ENCODE assay signal across 18 cellular contexts in the genomic region with DNA sequence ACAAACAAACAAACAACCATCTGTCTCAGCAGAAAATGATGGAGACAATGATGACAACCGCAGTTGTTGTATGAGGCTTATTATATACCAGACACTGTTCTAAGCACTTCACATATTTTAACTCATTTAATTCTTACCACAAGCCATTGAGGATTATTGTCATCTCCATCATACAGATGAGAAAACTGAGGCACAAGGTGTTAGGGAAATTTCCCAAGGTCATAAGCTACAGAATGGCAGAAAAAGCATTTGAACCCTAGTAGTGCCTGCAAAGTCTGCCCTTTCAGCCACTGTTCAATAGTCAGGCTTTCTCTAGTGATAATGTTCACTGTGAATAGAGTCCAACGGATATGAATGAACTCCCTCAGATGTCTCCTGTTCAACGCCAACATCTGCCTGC.
DNase-seq lines count a peak whose midpoint lies in the region; ATAC-seq and TF ChIP-seq lines count a peak whose summit lies in the region.
"Had no signal": no experiment of that assay in that cellular context is flagged by ENCODE, and none has a peak within 500 bp of the region (broad histone marks: within the 10 kb centered on the region; RNA-seq: fewer than 3 reads in every experiment).

No MANE protein-coding gene starts in this region.

- peaks cover 22% of the 10 kb centered on the region for H3K27me3 Mint-ChIP-seq in T-helper 17 cell
- peaks cover 21 to 29% of the 10 kb centered on the region in 2 donors for H3K27me3 Mint-ChIP-seq in stimulated activated naive B cell treated with anti-CD40 and anti-IgM and Interleukin-4, amounts not matched to agents 10 μg/mL and 1 μg/mL and 100 μg/mL, for 72 hours

- H4K8ac ChIP-seq in IMR-90 (ENCODE audit: low read depth in 2 of 2, low read length in 2 of 2), result no peak overlapping the region
- no peak overlapping the region for H4K8ac ChIP-seq in mesenchymal stem cell (ENCODE audit: low read length)

- H3K56ac ChIP-seq in IMR-90 (ENCODE audit: extremely low read depth, insufficient read depth, low read length), result no peak overlapping the region

- H3K36me3 ChIP-seq in IMR-90 (ENCODE audit: control insufficient read depth, insufficient read depth, low read length) (no peaks in the 10 kb centered on the region), mesenchymal stem cell (ENCODE audit: control insufficient read depth in 1 of 2, insufficient read depth in 2 of 2, low read depth in 1 of 2, low read length in 2 of 2) (no peaks in the 10 kb centered on the region)
- H3K36me3 ChIP-seq: BLaER1 treated with 17β-estradiol and CSF1 and Interleukin-3, amounts not matched to agents 10 nM and 100 nM had no signal

- H3K27ac ChIP-seq in IMR-90 (ENCODE audit: insufficient read depth, low read length) (no peak overlapping the region), mesenchymal stem cell (ENCODE audit: low read length, poor library complexity, severe bottlenecking) (no peak overlapping the region)
- H3K27ac ChIP-seq: BLaER1 treated with 17β-estradiol and CSF1 and Interleukin-3, amounts not matched to agents 10 nM and 100 nM; C4-2B had no signal

- H3K18ac ChIP-seq in IMR-90 (ENCODE audit: low read depth, low read length), result no peak overlapping the region
- no peak overlapping the region for H3K18ac ChIP-seq in mesenchymal stem cell (ENCODE audit: low read depth in 1 of 2, low read length in 2 of 2)

- no peak for TF ChIP-seq CTCF in IMR-90 (conservative IDR thresholded peaks at IDR 0.05; ENCODE audit: low read depth, low read length)

- H3K9ac ChIP-seq in IMR-90 (ENCODE audit: low read depth, low read length) (no peak overlapping the region), mesenchymal stem cell (ENCODE audit: low read length) (no peak overlapping the region)
- H3K9ac ChIP-seq: BLaER1 treated with 17β-estradiol and CSF1 and Interleukin-3, amounts not matched to agents 10 nM and 100 nM had no signal

- peak overlapping the region; percentile 39 for H3K27ac Mint-ChIP-seq in T-helper 17 cell
- peak overlapping the region; percentile 6 for H3K27ac Mint-ChIP-seq in stimulated activated naive B cell treated with anti-CD40 and anti-IgM and Interleukin-4, amounts not matched to agents 10 μg/mL and 1 μg/mL and 100 μg/mL, for 72 hours
- H3K27ac Mint-ChIP-seq: CD4-positive, alpha-beta T cell; CD8-positive, alpha-beta T cell had no signal

- no peak overlapping the region for H3K4me2 ChIP-seq in IMR-90 (ENCODE audit: low read depth, low read length)
- no peak overlapping the region for H3K4me2 ChIP-seq in mesenchymal stem cell (ENCODE audit: low read length, poor library complexity, severe bottlenecking)

- H3K36me3 Mint-ChIP-seq in T-helper 17 cell (ENCODE audit: low read depth), result peaks cover 4% of the 10 kb centered on the region
- H3K36me3 Mint-ChIP-seq in stimulated activated naive B cell treated with anti-CD40 and anti-IgM and Interleukin-4, amounts not matched to agents 10 μg/mL and 1 μg/mL and 100 μg/mL, for 72 hours, result no peaks in the 10 kb centered on the region
- H3K36me3 Mint-ChIP-seq: CD8-positive, alpha-beta T cell had no signal

- H3K4me1 ChIP-seq in IMR-90 (ENCODE audit: control insufficient read depth, insufficient read depth, low read length) (peaks cover 3% of the 10 kb centered on the region), mesenchymal stem cell (ENCODE audit: control insufficient read depth, insufficient read depth, low read depth, low read length) (peaks cover 3% of the 10 kb centered on the region)

- no CpG with 5 or more reads among the region's 3 CpGs for WGBS in IMR-90 (ENCODE audit: extremely low coverage in 2 of 2, insufficient read length in 1 of 2), 2 experiments
- WGBS in mesenchymal stem cell, result 97% methylated on average over 2 of the region's 3 CpGs

- H2BK5ac ChIP-seq in IMR-90 (ENCODE audit: low read depth, low read length, poor library complexity, severe bottlenecking) (no peak overlapping the region), mesenchymal stem cell (ENCODE audit: low read depth, low read length, poor library complexity, severe bottlenecking) (no peak overlapping the region)

- dilution Hi-C loops in IMR-90 (cut with HindIII; ENCODE audit: low sequenced_read_pairs, unreplicated experiment), result no loop called here

- H4K91ac ChIP-seq in IMR-90 (ENCODE audit: insufficient read depth, low read depth, low read length) (0 out of 2 replicates have a peak overlapping the region, but pooled peaks have one; percentile 19), mesenchymal stem cell (ENCODE audit: low read length) (no peak overlapping the region)

- no TSS peak for BruUV-seq in IMR-90 (replicated peaks; lab: Mats Ljungman, UMichigan)

- CTCF ChIA-PET in IMR-90 (lab: Yijun Ruan, JAX), result interaction anchor here (0.6 kb wide), 1 partner anchor 153 kb away, joined by 5 read pairs; no protein-coding TSS in a partner anchor

- H3K4me3 Mint-ChIP-seq in T-helper 17 cell, result no peak overlapping the region
- no peak overlapping the region for H3K4me3 Mint-ChIP-seq in stimulated activated naive B cell treated with anti-CD40 and anti-IgM and Interleukin-4, amounts not matched to agents 10 μg/mL and 1 μg/mL and 100 μg/mL, for 72 hours
- H3K4me3 Mint-ChIP-seq: CD4-positive, alpha-beta T cell; CD8-positive, alpha-beta T cell had no signal

- H3K27me3 ChIP-seq in IMR-90 (ENCODE audit: control insufficient read depth, insufficient read depth, low read length) (no peaks in the 10 kb centered on the region), mesenchymal stem cell (ENCODE audit: control insufficient read depth in 1 of 2, insufficient read depth in 1 of 2, low read length in 2 of 2) (peaks cover 0 to 6% of the 10 kb centered on the region in 2 experiments)
- H3K27me3 ChIP-seq: BLaER1 treated with 17β-estradiol and CSF1 and Interleukin-3, amounts not matched to agents 10 nM and 100 nM had no signal

- no peak overlapping the region for H3K14ac ChIP-seq in IMR-90 (replicated peaks; ENCODE audit: low read depth, low read length)
- H3K14ac ChIP-seq in mesenchymal stem cell (ENCODE audit: low read length in 2 of 2), result no peak overlapping the region

- no peak overlapping the region for H4K5ac ChIP-seq in IMR-90 (ENCODE audit: low read depth, low read length)

- 0 out of 2 replicates have a peak overlapping the region, but pooled peaks have one; percentile 5 for H2BK20ac ChIP-seq in IMR-90 (ENCODE audit: low read depth, low read length)

- H3K23ac ChIP-seq in IMR-90 (ENCODE audit: low read depth, low read length), result no peak overlapping the region
- no peak overlapping the region for H3K23ac ChIP-seq in mesenchymal stem cell (ENCODE audit: low read length in 2 of 2)

- in situ Hi-C loops in IMR-90 (cut with MboI; ENCODE audit: low sequenced_read_pairs), result no loop called here

- ATAC-seq in IMR-90 (ENCODE audit: low read depth) (no peak), T-helper 17 cell (no peak), HG02759 (IDR thresholded peaks at IDR 0.05; ENCODE audit: unreplicated experiment) (no peak), HG03442 (IDR thresholded peaks at IDR 0.05; ENCODE audit: unreplicated experiment) (no peak)
- no peak for ATAC-seq in stimulated activated naive B cell treated with anti-CD40 and anti-IgM and Interleukin-4, amounts not matched to agents 10 μg/mL and 1 μg/mL and 100 μg/mL, for 72 hours (replicated peaks)
- ATAC-seq: CD8-positive, alpha-beta T cell had no signal

- TF ChIP-seq POLR2A in IMR-90 (IDR thresholded peaks at IDR 0.05; ENCODE audit: low read depth, low read length), result no peak

- H3K4me3 ChIP-seq in IMR-90 (ENCODE audit: insufficient read depth, low read depth, low read length) (no peak overlapping the region), mesenchymal stem cell (ENCODE audit: insufficient read depth in 1 of 2, low read depth in 1 of 2, low read length in 2 of 2) (no peak overlapping the region)
- H3K4me3 ChIP-seq: BLaER1 treated with 17β-estradiol and CSF1 and Interleukin-3, amounts not matched to agents 10 nM and 100 nM had no signal

- no peak for DNase-seq in IMR-90
- no peak for DNase-seq in T-helper 17 cell
- DNase-seq in mesenchymal stem cell, result no peak
- no peak for DNase-seq in stimulated activated naive B cell treated with anti-CD40 and anti-IgM and Interleukin-4, amounts not matched to agents 10 μg/mL and 1 μg/mL and 100 μg/mL, for 72 hours
- DNase-seq in posterior vena cava (ENCODE audit: low spot score), result no peak
- no peak for DNase-seq in NCI-H510A treated with DMSO at 0.1 percent for 48 hours (lab: John Stamatoyannopoulos, UW)
- DNase-seq: 8988T; ACHN; Caco-2; Calu3; CD4-positive, alpha-beta T cell; CD8-positive, alpha-beta T cell; DMS79 treated with DMSO at 0.1 percent for 48 hours; GF-D8 had no signal

- no peaks in the 10 kb centered on the region for H4K20me1 ChIP-seq in IMR-90 (ENCODE audit: insufficient read depth, low read length)
- H4K20me1 ChIP-seq: BLaER1 treated with 17β-estradiol and CSF1 and Interleukin-3, amounts not matched to agents 10 nM and 100 nM had no signal

- intact Hi-C loops in IMR-90 (cut with micrococcal nuclease), result no loop called here
- intact Hi-C loops in posterior vena cava (cut with DNase I), result loop anchor here in 1 of 2 donors (10.0 kb wide), 1 partner anchor 255 kb away; no protein-coding TSS in a partner anchor

- POLR2A ChIA-PET in IMR-90 (lab: Charles Lee; ENCODE audit: unreplicated experiment), result no interaction called here

- no peak for TF ChIP-seq RAD21 in IMR-90 (IDR thresholded peaks at IDR 0.05; ENCODE audit: low read length)

- H2BK15ac ChIP-seq in IMR-90 (ENCODE audit: low read depth, low read length) (no peak overlapping the region), mesenchymal stem cell (ENCODE audit: low read depth, poor library complexity, severe bottlenecking) (no peak overlapping the region)

- H2BK120ac ChIP-seq in IMR-90 (ENCODE audit: low read depth, low read length), result no peak overlapping the region
- H2BK120ac ChIP-seq in mesenchymal stem cell (ENCODE audit: low read depth, low read length), result no peak overlapping the region

- H3K9me3 ChIP-seq in IMR-90 (ENCODE audit: control insufficient read depth, insufficient read depth, low read length) (no peaks in the 10 kb centered on the region), T-helper 17 cell (ENCODE audit: control insufficient read depth, low read length, poor library complexity, severe bottlenecking) (no peaks in the 10 kb centered on the region), mesenchymal stem cell (ENCODE audit: control insufficient read depth, low read length) (no peaks in the 10 kb centered on the region)
- H3K9me3 ChIP-seq: BLaER1 treated with 17β-estradiol and CSF1 and Interleukin-3, amounts not matched to agents 10 nM and 100 nM; Caco-2 had no signal

- 0 out of 2 replicates have a peak, but pooled peaks cover 2% of the 10 kb centered on the region for H3K9me1 ChIP-seq in IMR-90 (ENCODE audit: insufficient read depth, low read length)

- H3K79me1 ChIP-seq in IMR-90 (ENCODE audit: low read depth in 1 of 2, low read length in 2 of 2) (no peaks in the 10 kb centered on the region), mesenchymal stem cell (replicated peaks; ENCODE audit: low read length, poor library complexity, severe bottlenecking) (no peaks in the 10 kb centered on the region)

- H2AK5ac ChIP-seq in IMR-90 (ENCODE audit: low read depth, low read length) (peak overlapping the region; percentile 40; the same call in 1 of the 2 replicates), mesenchymal stem cell (ENCODE audit: low read length, severe bottlenecking) (peak overlapping the region; percentile 63)

- H2BK12ac ChIP-seq in mesenchymal stem cell (ENCODE audit: low read length in 2 of 2), result no peak overlapping the region

- H3K4ac ChIP-seq in IMR-90 (ENCODE audit: low read depth, low read length) (0 out of 2 replicates have a peak overlapping the region, but pooled peaks have one; percentile 13), mesenchymal stem cell (ENCODE audit: low read depth in 1 of 2, low read length in 2 of 2) (no peak overlapping the region)

- no peak overlapping the region for H2AFZ ChIP-seq in IMR-90 (replicated peaks; ENCODE audit: low read length, poor library complexity)
- H2AFZ ChIP-seq in mesenchymal stem cell (ENCODE audit: low read depth, low read length), result no peak overlapping the region

- no peak overlapping the region for H2AK9ac ChIP-seq in IMR-90 (replicated peaks; ENCODE audit: low read depth, low read length, poor library complexity)

- no peaks in the 10 kb centered on the region for H3K9me3 Mint-ChIP-seq in stimulated activated naive B cell treated with anti-CD40 and anti-IgM and Interleukin-4, amounts not matched to agents 10 μg/mL and 1 μg/mL and 100 μg/mL, for 72 hours
- H3K9me3 Mint-ChIP-seq: CD4-positive, alpha-beta T cell; CD8-positive, alpha-beta T cell had no signal

- peaks cover 14% of the 10 kb centered on the region for H3K4me1 Mint-ChIP-seq in T-helper 17 cell
- H3K4me1 Mint-ChIP-seq in stimulated activated naive B cell treated with anti-CD40 and anti-IgM and Interleukin-4, amounts not matched to agents 10 μg/mL and 1 μg/mL and 100 μg/mL, for 72 hours, result peaks cover 18 to 23% of the 10 kb centered on the region in 2 donors
